In the genomic region with DNA sequence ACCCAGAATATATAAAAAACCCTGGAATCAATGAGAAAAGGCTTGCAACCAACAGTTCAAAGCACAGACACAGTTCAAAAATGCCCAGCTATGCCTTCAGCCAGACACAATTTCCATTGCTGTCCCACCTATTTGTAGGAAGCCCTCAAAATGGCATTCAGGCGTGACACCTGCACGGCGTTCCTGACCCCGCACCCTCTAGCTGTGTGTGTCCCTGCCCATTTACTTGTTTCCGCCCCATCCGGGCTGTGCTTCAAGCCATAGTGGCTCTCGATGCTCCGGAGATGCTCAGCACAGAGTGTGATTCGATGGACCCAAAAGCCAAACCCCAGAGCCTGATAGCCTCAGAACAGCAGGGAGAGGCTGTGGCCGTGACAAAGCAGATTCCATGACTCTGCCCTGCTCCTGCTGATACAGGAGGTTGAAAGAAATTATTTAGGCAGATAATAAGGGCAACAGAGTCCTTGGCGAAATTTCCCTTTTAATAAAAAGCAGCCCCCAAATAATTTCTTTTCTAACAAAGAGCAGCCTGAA, we compare ENCODE assay signal across 1 cellular context.
TF ChIP-seq lines count a peak whose summit lies in the region.

No MANE protein-coding gene starts in this region.

TF ChIP-seq in K562, 482 proteins besides CTCF, POLR2A, EP300 and RAD21:
- peak; percentile 80 for TF ChIP-seq MAFF (IDR thresholded peaks at IDR 0.05; ENCODE audit: low read length)
- TF ChIP-seq ARID1B (IDR thresholded peaks at IDR 0.05) = peak; percentile 36; the same call in 1 of the 2 replicates
- TF ChIP-seq CTBP1 (IDR thresholded peaks at IDR 0.05; ENCODE audit: borderline replicate concordance) = peak; percentile 50; the same call in 1 of the 2 replicates
- TF ChIP-seq SFPQ (IDR thresholded peaks at IDR 0.05; ENCODE audit: low read depth, low read length) = no peak
- TF ChIP-seq DPF2 (IDR thresholded peaks at IDR 0.05) = peak; percentile 39; the same call in 1 of the 2 replicates
- TF ChIP-seq MAFK (IDR thresholded peaks at IDR 0.05; ENCODE audit: low read length) = peak; percentile 64
- no peak for TF ChIP-seq ZNF23 (CRISPR knock-in tag; IDR thresholded peaks at IDR 0.05)
- no peak for TF ChIP-seq PCBP1 (IDR thresholded peaks at IDR 0.05; ENCODE audit: low read depth, low read length, poor library complexity, severe bottlenecking)
- TF ChIP-seq NELFE (IDR thresholded peaks at IDR 0.05; ENCODE audit: insufficient read depth, insufficient read length) = no peak
- peak; percentile 36 to 55; a peak in 3 of 4 replicates for TF ChIP-seq NRF1 (conservative IDR thresholded peaks at IDR 0.05 in 1 of 2, IDR thresholded peaks at IDR 0.05 in 1 of 2)
- no peak for TF ChIP-seq ZNF133 (CRISPR knock-in tag; IDR thresholded peaks at IDR 0.05)
- TF ChIP-seq CBFA2T3 (IDR thresholded peaks at IDR 0.05) = peak; percentile 30; the same call in 1 of the 2 replicates
- peak; percentile 38; the same call in 1 of the 2 replicates for TF ChIP-seq TEAD4 (IDR thresholded peaks at IDR 0.05; ENCODE audit: low read length)
- no peak for TF ChIP-seq TEAD4 (CRISPR knock-in tag; IDR thresholded peaks at IDR 0.05; ENCODE audit: borderline replicate concordance)
- TF ChIP-seq MCM3 (IDR thresholded peaks at IDR 0.05) = no peak
- peak in 1 of 2 experiments; percentile 56; a peak in 1 of 4 replicates for TF ChIP-seq RCOR1 (IDR thresholded peaks at IDR 0.05; ENCODE audit: borderline replicate concordance in 1 of 2, low read depth in 2 of 2, low read length in 2 of 2)
- TF ChIP-seq, protein P1, sequence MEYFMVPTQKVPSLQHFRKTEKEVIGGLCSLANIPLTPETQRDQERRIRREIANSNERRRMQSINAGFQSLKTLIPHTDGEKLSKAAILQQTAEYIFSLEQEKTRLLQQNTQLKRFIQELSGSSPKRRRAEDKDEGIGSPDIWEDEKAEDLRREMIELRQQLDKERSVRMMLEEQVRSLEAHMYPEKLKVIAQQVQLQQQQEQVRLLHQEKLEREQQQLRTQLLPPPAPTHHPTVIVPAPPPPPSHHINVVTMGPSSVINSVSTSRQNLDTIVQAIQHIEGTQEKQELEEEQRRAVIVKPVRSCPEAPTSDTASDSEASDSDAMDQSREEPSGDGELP (CRISPR knock-in tag; IDR thresholded peaks at IDR 0.05; ENCODE audit: borderline replicate concordance) = 0 out of 2 replicates have a peak, but pooled peaks have one; percentile 18
- peak; percentile 93 for TF ChIP-seq NFE2 (IDR thresholded peaks at IDR 0.05; ENCODE audit: low read depth)
- TF ChIP-seq DIDO1 (tag; IDR thresholded peaks at IDR 0.05; ENCODE audit: low read depth) = no peak
- TF ChIP-seq SMARCA4 (IDR thresholded peaks at IDR 0.05) = peak; percentile 40; the same call in 1 of the 2 replicates
- TF ChIP-seq LCOR (CRISPR knock-in tag; IDR thresholded peaks at IDR 0.05) = peak; percentile 75; the same call in 1 of the 2 replicates
- TF ChIP-seq ZNF639 (CRISPR knock-in tag; conservative IDR thresholded peaks at IDR 0.05 in 1 of 2, IDR thresholded peaks at IDR 0.05 in 1 of 2) = 0 out of 4 replicates have a peak, but pooled peaks of 1 of the 2 experiments have one; percentile 29
- peak; percentile 88 for TF ChIP-seq C11orf30 (IDR thresholded peaks at IDR 0.05; ENCODE audit: low read depth)
- no peak for TF ChIP-seq SMARCB1 (IDR thresholded peaks at IDR 0.05; ENCODE audit: insufficient read length, low read depth)
- TF ChIP-seq DACH1 (IDR thresholded peaks at IDR 0.05; ENCODE audit: partially characterized antibody) = no peak
- peak; percentile 84 for TF ChIP-seq MAFG (tag; conservative IDR thresholded peaks at IDR 0.05)
- TF ChIP-seq TEAD1 (CRISPR knock-in tag; IDR thresholded peaks at IDR 0.05) = 0 out of 4 replicates have a peak, but pooled peaks of 1 of the 2 experiments have one; percentile 34
- 0 out of 2 replicates have a peak, but pooled peaks have one; percentile 12 for TF ChIP-seq CBFA2T2 (conservative IDR thresholded peaks at IDR 0.05)
- TF ChIP-seq EGR1 (conservative IDR thresholded peaks at IDR 0.05) = no peak
- TF ChIP-seq, protein P2, sequence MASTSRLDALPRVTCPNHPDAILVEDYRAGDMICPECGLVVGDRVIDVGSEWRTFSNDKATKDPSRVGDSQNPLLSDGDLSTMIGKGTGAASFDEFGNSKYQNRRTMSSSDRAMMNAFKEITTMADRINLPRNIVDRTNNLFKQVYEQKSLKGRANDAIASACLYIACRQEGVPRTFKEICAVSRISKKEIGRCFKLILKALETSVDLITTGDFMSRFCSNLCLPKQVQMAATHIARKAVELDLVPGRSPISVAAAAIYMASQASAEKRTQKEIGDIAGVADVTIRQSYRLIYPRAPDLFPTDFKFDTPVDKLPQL (IDR thresholded peaks at IDR 0.05; ENCODE audit: extremely low read depth, insufficient read length) = no peak
- TF ChIP-seq ZNF316 (IDR thresholded peaks at IDR 0.05) = peak; percentile 82
